In the genomic region with DNA sequence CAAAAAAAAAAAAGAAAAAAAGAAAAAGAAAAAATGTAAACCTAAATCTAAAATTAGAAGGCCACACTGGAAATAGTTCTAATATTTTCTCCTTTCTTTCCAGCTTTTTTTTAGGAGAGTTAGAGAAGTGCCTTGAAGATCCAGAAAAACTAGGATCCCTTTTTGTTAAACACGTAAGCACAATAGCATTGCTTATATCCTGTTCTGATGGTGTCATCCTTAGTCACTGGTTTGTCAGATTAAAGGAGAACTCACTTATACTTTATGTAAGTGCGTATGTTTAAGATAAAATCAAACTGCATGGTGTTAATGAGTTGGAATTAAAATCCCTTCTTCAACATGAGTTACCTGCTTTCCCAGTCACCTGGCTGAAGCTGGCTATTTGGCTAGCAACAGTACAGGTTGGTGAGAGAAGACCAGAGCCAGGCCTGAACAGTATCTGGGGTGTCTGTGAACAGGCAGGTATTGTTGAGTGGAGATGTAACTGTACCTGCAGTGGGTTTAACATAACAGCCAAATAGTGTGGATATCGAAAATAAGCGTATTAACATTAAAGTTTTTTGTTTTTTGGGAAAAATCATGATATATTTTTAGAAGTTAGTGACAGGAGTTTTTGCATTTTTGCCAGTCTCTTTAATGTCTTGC, we compare ENCODE assay signal across 19 cellular contexts.
DNase-seq lines count a peak whose midpoint lies in the region; ATAC-seq, FAIRE-seq and TF ChIP-seq lines count a peak whose summit lies in the region.
"Had no signal": no experiment of that assay in that cellular context is flagged by ENCODE, and none has a peak within 500 bp of the region (broad histone marks: within the 10 kb centered on the region; RNA-seq: fewer than 3 reads in every experiment).

No MANE protein-coding gene starts in this region.

- DNase-seq in H54 (ENCODE audit: insufficient read length, low spot score) (peak; percentile 60), SJSA1 (ENCODE audit: low read depth in 1 of 2, low spot score in 2 of 2) (peak in 1 of 2 experiments; percentile 28), epithelial cell of esophagus (ENCODE audit: low read depth) (peak; percentile 88), osteocyte (ENCODE audit: extremely low spot score, unreplicated experiment) (no peak), activated gamma-delta T cell treated with Interleukin-2 at 50 U/mL for 16 hours (no peak), GF-D8 (lab: John Stamatoyannopoulos, UW) (no peak)
- no peak for DNase-seq in stimulated activated CD4-positive, alpha-beta T cell treated with anti-CD3 and anti-CD28 coated beads, Interleukin-4, amount 100 ng/mL, for 1 hour
- DNase-seq: activated CD8-positive, alpha-beta T cell treated with anti-CD3 and anti-CD28 coated beads for 36 hours; aorta; DMS153; GOT3; kidney glomerular epithelial cell; NCI-H1417 treated with DMSO at 0.1 percent for 48 hours; occipital lobe; stimulated activated naive CD4-positive, alpha-beta T cell; upper lobe of right lung had no signal

- H3K9me3 Mint-ChIP-seq in osteocyte (ENCODE audit: unreplicated experiment) = no peaks in the 10 kb centered on the region
- H3K9me3 Mint-ChIP-seq: activated CD8-positive, alpha-beta T cell treated with anti-CD3 and anti-CD28 coated beads for 36 hours had no signal

- no peaks in the 10 kb centered on the region for H3K4me1 Mint-ChIP-seq in osteocyte (ENCODE audit: unreplicated experiment)

- no peaks in the 10 kb centered on the region for H3K27me3 Mint-ChIP-seq in osteocyte (ENCODE audit: unreplicated experiment)
- H3K27me3 Mint-ChIP-seq: activated CD8-positive, alpha-beta T cell treated with anti-CD3 and anti-CD28 coated beads for 36 hours had no signal

- H3K4me3 ChIP-seq in SJSA1 = no peak overlapping the region
- no peak overlapping the region for H3K4me3 ChIP-seq in epithelial cell of esophagus (ENCODE audit: low read length)
- H3K4me3 ChIP-seq: BLaER1, upper lobe of right lung had no signal

- peaks cover 58% of the 10 kb centered on the region for H3K36me3 Mint-ChIP-seq in osteocyte (ENCODE audit: unreplicated experiment)

- no peaks in the 10 kb centered on the region for H3K9me3 ChIP-seq in SJSA1 (replicated peaks)
- H3K9me3 ChIP-seq: BLaER1, upper lobe of right lung had no signal

- no peak overlapping the region for H3K4me3 Mint-ChIP-seq in osteocyte (ENCODE audit: unreplicated experiment)
- H3K4me3 Mint-ChIP-seq: activated CD8-positive, alpha-beta T cell treated with anti-CD3 and anti-CD28 coated beads for 36 hours had no signal

- peaks cover 93% of the 10 kb centered on the region for H3K36me3 ChIP-seq in SJSA1

- peak overlapping the region; percentile 23; the same call in 1 of the 2 replicates for H3K27ac ChIP-seq in SJSA1
- H3K27ac ChIP-seq: BLaER1, upper lobe of right lung, VCaP had no signal

- H3K27ac Mint-ChIP-seq in osteocyte (ENCODE audit: unreplicated experiment) = peak overlapping the region; percentile 57
- H3K27ac Mint-ChIP-seq: activated CD8-positive, alpha-beta T cell treated with anti-CD3 and anti-CD28 coated beads for 36 hours had no signal

- TF ChIP-seq CTCF in epithelial cell of esophagus (IDR thresholded peaks at IDR 0.05; ENCODE audit: insufficient read depth, low read depth, low read length, missing control alignments) (no peak), osteocyte (IDR thresholded peaks at IDR 0.05) (no peak)

- H3K4me1 ChIP-seq in SJSA1 (replicated peaks) = peaks cover 13% of the 10 kb centered on the region
- H3K4me1 ChIP-seq: BLaER1, upper lobe of right lung had no signal

- no peaks in the 10 kb centered on the region for H3K27me3 ChIP-seq in SJSA1 (replicated peaks)
- H3K27me3 ChIP-seq: BLaER1, upper lobe of right lung had no signal

- FAIRE-seq in H54 (lab: Jason Lieb, UNC) = no peak

- no peak for ATAC-seq in GM18520 (IDR thresholded peaks at IDR 0.05; ENCODE audit: unreplicated experiment)
- ATAC-seq: activated CD8-positive, alpha-beta T cell treated with anti-CD3 and anti-CD28 coated beads for 36 hours; upper lobe of right lung had no signal

- no peak for TF ChIP-seq POLR2A in H54 (IDR thresholded peaks at IDR 0.05; ENCODE audit: low read depth, low read length)

Comparison
In these comparisons a context has a peak if more than half of its experiments do, and no peak if none do; other contexts are left out.
1. DNase-seq: peak in H54 (single experiment) and epithelial cell of esophagus (single experiment); none in osteocyte (single experiment), activated gamma-delta T cell treated with Interleukin-2 at 50 U/mL for 16 hours (single experiment), GF-D8 (single experiment) and stimulated activated CD4-positive, alpha-beta T cell treated with anti-CD3 and anti-CD28 coated beads, Interleukin-4, amount 100 ng/mL, for 1 hour (single experiment).